ENCODE assay signal across 4 cellular contexts in genomic region chr13:67557118-67557517, GRCh38.
"Had no signal": no experiment of that assay in that cellular context is flagged by ENCODE, and none has a peak within 500 bp of the region (broad histone marks: within the 10 kb centered on the region; RNA-seq: fewer than 3 reads in every experiment).

No MANE protein-coding gene starts in this region.

- DNase-seq: GOT3, H7 had no signal

- H3K9ac ChIP-seq: GM23248 had no signal

- H2AFZ ChIP-seq: GM23248 had no signal

- ATAC-seq: K562 had no signal

- H3K4me3 ChIP-seq: GM23248, K562 had no signal

- H3K27ac ChIP-seq: GM23248 had no signal
